22 cellular contexts compared by ENCODE assay signal in the genomic region with DNA sequence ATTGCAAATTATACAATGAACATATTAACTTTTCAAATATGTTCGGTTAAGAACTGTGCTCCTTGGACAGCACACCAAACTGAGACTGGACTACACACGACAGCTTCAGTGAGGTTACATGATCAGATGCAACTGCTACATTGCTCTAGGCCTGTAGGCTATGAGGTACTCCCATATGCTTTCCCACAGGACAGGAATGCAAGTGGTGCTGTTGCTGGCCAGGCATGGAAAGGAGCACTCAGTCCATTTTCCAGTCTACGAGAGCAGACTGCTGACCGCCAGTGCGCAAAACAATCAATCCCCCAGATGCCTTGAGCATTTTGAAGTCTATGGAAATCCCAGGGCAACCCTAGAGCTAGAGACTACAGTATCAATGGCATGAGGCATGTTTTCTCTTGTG.
DNase-seq lines count a peak whose midpoint lies in the region; ATAC-seq, FAIRE-seq and TF ChIP-seq lines count a peak whose summit lies in the region.
"Had no signal": no experiment of that assay in that cellular context is flagged by ENCODE, and none has a peak within 500 bp of the region (broad histone marks: within the 10 kb centered on the region; RNA-seq: fewer than 3 reads in every experiment).

No MANE protein-coding gene starts in this region.

- H3K4me2 ChIP-seq in keratinocyte (ENCODE audit: control insufficient read depth, extremely low read depth, insufficient read depth, low read depth, low read length) (no peak overlapping the region), trophoblast cell (ENCODE audit: low read length) (no peak overlapping the region)

- no peak overlapping the region for H3K18ac ChIP-seq in trophoblast cell (ENCODE audit: low read length)

- intact Hi-C loops in left ventricle myocardium inferior (cut with micrococcal nuclease) = no loop called here

- H3K27ac ChIP-seq in keratinocyte (ENCODE audit: control insufficient read depth, insufficient read depth, low read length) = no peak overlapping the region
- H3K27ac ChIP-seq in trophoblast cell (ENCODE audit: low read depth, low read length) = peak overlapping the region; percentile 74
- H3K27ac ChIP-seq in left ventricle myocardium inferior (replicated peaks) = no peak overlapping the region
- H3K27ac ChIP-seq: BLaER1 treated with 17β-estradiol and CSF1 and Interleukin-3, amounts not matched to agents 10 nM and 100 nM; GM23248 had no signal

- TF ChIP-seq CTCF in WTC11 (IDR thresholded peaks at IDR 0.05) = no peak
- TF ChIP-seq CTCF in keratinocyte (optimal IDR thresholded peaks at IDR 0.05 in 1 of 3, IDR thresholded peaks at IDR 0.05 in 1 of 3, conservative IDR thresholded peaks at IDR 0.05 in 1 of 3; ENCODE audit: extremely low read depth in 1 of 3, insufficient read depth in 2 of 3, low read length in 3 of 3) = no peak
- TF ChIP-seq CTCF in left ventricle myocardium inferior (IDR thresholded peaks at IDR 0.05; ENCODE audit: borderline replicate concordance) = no peak

- peak; percentile 49 for FAIRE-seq in keratinocyte (lab: Jason Lieb, UNC)
- FAIRE-seq: G401.6, GM12891, HTR-8/SVneo had no signal

- no peaks in the 10 kb centered on the region for H3K27me3 ChIP-seq in keratinocyte (ENCODE audit: control insufficient read depth, extremely low read depth, insufficient read depth, low read length)
- H3K27me3 ChIP-seq in trophoblast cell (ENCODE audit: insufficient read depth, low read length) = no peaks in the 10 kb centered on the region
- no peaks in the 10 kb centered on the region for H3K27me3 ChIP-seq in left ventricle myocardium inferior (ENCODE audit: low read depth)
- H3K27me3 ChIP-seq: BLaER1 treated with 17β-estradiol and CSF1 and Interleukin-3, amounts not matched to agents 10 nM and 100 nM had no signal

- ATAC-seq in WTC11 = peak; percentile 56; the same call in 1 of the 2 replicates
- ATAC-seq: CD8-positive, alpha-beta T cell; HCT116 had no signal

- no peaks in the 10 kb centered on the region for H3K36me3 ChIP-seq in keratinocyte (ENCODE audit: control insufficient read depth in 2 of 2, extremely low read depth in 1 of 2, insufficient read depth in 2 of 2, low read length in 2 of 2)
- H3K36me3 ChIP-seq in trophoblast cell (ENCODE audit: control insufficient read depth in 1 of 2, insufficient read depth in 2 of 2, low read length in 2 of 2) = no peaks in the 10 kb centered on the region
- no peaks in the 10 kb centered on the region for H3K36me3 ChIP-seq in left ventricle myocardium inferior
- H3K36me3 ChIP-seq: BLaER1 treated with 17β-estradiol and CSF1 and Interleukin-3, amounts not matched to agents 10 nM and 100 nM had no signal

- H3K14ac ChIP-seq in trophoblast cell (ENCODE audit: low read length) = no peak overlapping the region

- no peak overlapping the region for H3K4me3 Mint-ChIP-seq in WTC11
- H3K4me3 Mint-ChIP-seq: B cell; CD8-positive, alpha-beta T cell; HFFc6 had no signal

- no peak overlapping the region for H3K23ac ChIP-seq in trophoblast cell (ENCODE audit: low read length)

- H2AK5ac ChIP-seq in trophoblast cell (ENCODE audit: low read length) = no peak overlapping the region

- H3K4me3 ChIP-seq in keratinocyte (ENCODE audit: control insufficient read depth in 2 of 3, extremely low read depth in 1 of 3, insufficient read depth in 2 of 3, low read depth in 1 of 3, low read length in 3 of 3) (no peak overlapping the region), trophoblast cell (ENCODE audit: low read depth, low read length) (no peak overlapping the region), left ventricle myocardium inferior (no peak overlapping the region)
- H3K4me3 ChIP-seq: BLaER1 treated with 17β-estradiol and CSF1 and Interleukin-3, amounts not matched to agents 10 nM and 100 nM; GM23248 had no signal

- no peak for DNase-seq in WTC11 (ENCODE audit: low spot score)
- DNase-seq in keratinocyte (ENCODE audit: low read depth, low spot score) = no peak
- no peak for DNase-seq in trophoblast cell
- DNase-seq in activated CD8-positive, alpha-beta memory T cell treated with anti-CD3 and anti-CD28 coated beads for 24 hours = no peak
- no peak for DNase-seq in left ventricle myocardium inferior
- DNase-seq in activated CD4-positive, alpha-beta T cell treated with anti-CD3 and anti-CD28 coated beads, Interleukin-2, amount 50 U/mL, for 48 hours = no peak
- DNase-seq: Calu3; CD8-positive, alpha-beta T cell; DMS 273 treated with DMSO at 0.1 percent for 48 hours; DMS53; DND-41; EL; GM23248; H7; HFFc6; IMR-90 had no signal

- peaks cover 5% of the 10 kb centered on the region; the same call in 1 of the 2 replicates for H3K36me3 Mint-ChIP-seq in WTC11
- H3K36me3 Mint-ChIP-seq: CD8-positive, alpha-beta T cell had no signal

- peaks cover 4% of the 10 kb centered on the region for H3K79me1 ChIP-seq in trophoblast cell (ENCODE audit: low read length)

- H2BK5ac ChIP-seq in trophoblast cell (ENCODE audit: low read depth, low read length, poor library complexity) = no peak overlapping the region

- no CpG with 5 or more reads among the region's 5 CpGs for WGBS in trophoblast cell (ENCODE audit: extremely low coverage, insufficient coverage, insufficient read length)

- H2BK120ac ChIP-seq in trophoblast cell (ENCODE audit: insufficient read depth, low read length, poor library complexity) = no peak overlapping the region

- H3K9ac ChIP-seq in keratinocyte (ENCODE audit: control insufficient read depth, extremely low read depth, insufficient read depth, low read length) = no peak overlapping the region
- H3K9ac ChIP-seq in trophoblast cell (ENCODE audit: low read length) = no peak overlapping the region
- H3K9ac ChIP-seq: BLaER1 treated with 17β-estradiol and CSF1 and Interleukin-3, amounts not matched to agents 10 nM and 100 nM; GM23248 had no signal

- H3K9me1 ChIP-seq in keratinocyte (ENCODE audit: control insufficient read depth, extremely low read depth, insufficient read depth, low read length) = no peaks in the 10 kb centered on the region

- H3K9me3 Mint-ChIP-seq in WTC11 = peaks cover 6% of the 10 kb centered on the region
- H3K9me3 Mint-ChIP-seq: CD8-positive, alpha-beta T cell; HFFc6 had no signal

- H3K4me1 ChIP-seq in keratinocyte (ENCODE audit: control insufficient read depth, extremely low read depth, insufficient read depth, low read length) (no peaks in the 10 kb centered on the region), trophoblast cell (ENCODE audit: control insufficient read depth in 1 of 2, insufficient read depth in 2 of 2, low read length in 2 of 2) (peaks cover 2 to 22% of the 10 kb centered on the region in 2 experiments), left ventricle myocardium inferior (no peaks in the 10 kb centered on the region)

- no peak overlapping the region for H4K91ac ChIP-seq in trophoblast cell (ENCODE audit: low read depth, low read length)

- no peak overlapping the region for H2AFZ ChIP-seq in keratinocyte (ENCODE audit: control insufficient read depth, low read length)
- no peak overlapping the region for H2AFZ ChIP-seq in trophoblast cell (ENCODE audit: insufficient read depth, low read length, poor library complexity)
- H2AFZ ChIP-seq: GM23248 had no signal

- no peak overlapping the region for H3K4ac ChIP-seq in trophoblast cell (ENCODE audit: low read depth, low read length)

- no peaks in the 10 kb centered on the region for H3K79me2 ChIP-seq in keratinocyte (ENCODE audit: control insufficient read depth, insufficient read depth, low read length)
- H3K79me2 ChIP-seq in trophoblast cell (ENCODE audit: control insufficient read depth, insufficient read depth, low read length, poor library complexity) = no peaks in the 10 kb centered on the region

- H3K27ac Mint-ChIP-seq in WTC11 = peak overlapping the region; percentile 26; the same call in 1 of the 2 replicates
- H3K27ac Mint-ChIP-seq: B cell; CD8-positive, alpha-beta T cell; HFFc6 had no signal

- POLR2A ChIA-PET in WTC11 (lab: Charles Lee) = no interaction called here

- H3K9me3 ChIP-seq in keratinocyte (ENCODE audit: control insufficient read depth, low read depth, low read length) (no peaks in the 10 kb centered on the region), trophoblast cell (ENCODE audit: insufficient read depth, low read depth, low read length) (no peaks in the 10 kb centered on the region), left ventricle myocardium inferior (replicated peaks) (no peaks in the 10 kb centered on the region)

- no peaks in the 10 kb centered on the region for H3K27me3 Mint-ChIP-seq in WTC11 (ENCODE audit: low read depth)
- H3K27me3 Mint-ChIP-seq: B cell had no signal

- CTCF ChIA-PET in WTC11 (lab: Charles Lee) = interaction anchor here (1.4 to 2.7 kb wide), 4 partner anchors 41 to 69 kb away, joined by 5 to 11 read pairs (median 7); no protein-coding TSS in a partner anchor

- dilution Hi-C loops in keratinocyte (cut with MboI; ENCODE audit: extremely low pct_ligation_motif_present, low sequenced_read_pairs) = no loop called here

- H4K8ac ChIP-seq in trophoblast cell (ENCODE audit: low read depth, low read length) = no peak overlapping the region

- no peak overlapping the region for H2BK12ac ChIP-seq in trophoblast cell (ENCODE audit: low read length)

- no peaks in the 10 kb centered on the region for H4K20me1 ChIP-seq in keratinocyte (ENCODE audit: control insufficient read depth, extremely low read depth, insufficient read depth, low read length)
- H4K20me1 ChIP-seq: BLaER1 treated with 17β-estradiol and CSF1 and Interleukin-3, amounts not matched to agents 10 nM and 100 nM had no signal

- H3K4me1 Mint-ChIP-seq in WTC11 = peaks cover 30% of the 10 kb centered on the region
- H3K4me1 Mint-ChIP-seq: B cell had no signal

- H4K12ac ChIP-seq in trophoblast cell (ENCODE audit: low read depth, low read length) = no peak overlapping the region

TF ChIP-seq in WTC11, 78 proteins besides CTCF, POLR2A, EP300 and RAD21 (continues in another document):
- TF ChIP-seq, protein P1, sequence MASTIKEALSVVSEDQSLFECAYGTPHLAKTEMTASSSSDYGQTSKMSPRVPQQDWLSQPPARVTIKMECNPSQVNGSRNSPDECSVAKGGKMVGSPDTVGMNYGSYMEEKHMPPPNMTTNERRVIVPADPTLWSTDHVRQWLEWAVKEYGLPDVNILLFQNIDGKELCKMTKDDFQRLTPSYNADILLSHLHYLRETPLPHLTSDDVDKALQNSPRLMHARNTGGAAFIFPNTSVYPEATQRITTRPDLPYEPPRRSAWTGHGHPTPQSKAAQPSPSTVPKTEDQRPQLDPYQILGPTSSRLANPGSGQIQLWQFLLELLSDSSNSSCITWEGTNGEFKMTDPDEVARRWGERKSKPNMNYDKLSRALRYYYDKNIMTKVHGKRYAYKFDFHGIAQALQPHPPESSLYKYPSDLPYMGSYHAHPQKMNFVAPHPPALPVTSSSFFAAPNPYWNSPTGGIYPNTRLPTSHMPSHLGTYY (CRISPR knock-in tag; IDR thresholded peaks at IDR 0.05) = no peak
- TF ChIP-seq ELF4 (CRISPR knock-in tag; IDR thresholded peaks at IDR 0.05; ENCODE audit: low read depth) (no peak), ZNF232 (CRISPR knock-in tag; IDR thresholded peaks at IDR 0.05) (no peak), NFYB (CRISPR knock-in tag; conservative IDR thresholded peaks at IDR 0.05; ENCODE audit: low read depth) (no peak)
